ENCODE assay signal across 22 cellular contexts in genomic region chr11:126420730-126421083, GRCh38.
DNase-seq lines count a peak whose midpoint lies in the region; ATAC-seq and TF ChIP-seq lines count a peak whose summit lies in the region.
"Had no signal": no experiment of that assay in that cellular context is flagged by ENCODE, and none has a peak within 500 bp of the region (broad histone marks: within the 10 kb centered on the region; RNA-seq: fewer than 3 reads in every experiment).

No MANE protein-coding gene starts in this region.

- WGBS in esophagus squamous epithelium, 2 donors: 34 to 43% methylated on average over 3 of the region's 3 CpGs
- 18 to 40% (median 25%) methylated on average over 3 of the region's 3 CpGs for WGBS in spleen, 5 donors

- H2AFZ ChIP-seq in MM.1S (ENCODE audit: low read length) (no peak overlapping the region), osteoblast (ENCODE audit: low read length) (no peak overlapping the region)
- H2AFZ ChIP-seq: parathyroid adenoma had no signal

- H4K20me1 ChIP-seq in DOHH2 (ENCODE audit: control insufficient read depth, insufficient read depth, low read depth, low read length): no peaks in the 10 kb centered on the region
- H4K20me1 ChIP-seq in MM.1S (ENCODE audit: insufficient read depth, low read length): no peaks in the 10 kb centered on the region
- no peaks in the 10 kb centered on the region for H4K20me1 ChIP-seq in osteoblast (ENCODE audit: insufficient read depth, low read length)

- DNase-seq in MM.1S: no peak
- no peak for DNase-seq in esophagus squamous epithelium (lab: John Stamatoyannopoulos, UW)
- no peak for DNase-seq in spleen
- no peak for DNase-seq in osteoblast (ENCODE audit: insufficient read length, low spot score, missing footprints)
- DNase-seq in CD8-positive, alpha-beta T cell: no peak
- DNase-seq: activated CD4-positive, alpha-beta T cell treated with anti-CD3 and anti-CD28 coated beads, Interleukin-2, amount 10 ng/mL, durations not matched to agents 24 days and 14 days; activated CD8-positive, alpha-beta memory T cell treated with anti-CD3 and anti-CD28 coated beads, Interleukin-2, amount 50 U/mL, for 4 hours; activated effector memory CD4-positive, alpha-beta T cell treated with Interleukin-2 at 50 U/mL for 16 hours; brain microvascular endothelial cell; DMS79; hippocampal formation; NCI-H526; stimulated activated CD4-positive, alpha-beta T cell treated with anti-CD3 and anti-CD28 coated beads, Interleukin-1b, Interleukin-23, amount 100 ng/mL, for 48 hours; stimulated activated naive CD8-positive, alpha-beta T cell treated with anti-CD3 and anti-CD28 coated beads, Interleukin-15, Interleukin-2, amounts not matched to agents 100 U/mL and 50 U/mL, for 24 hours; SW 1271 had no signal

- ATAC-seq in HG03135 (IDR thresholded peaks at IDR 0.05; ENCODE audit: unreplicated experiment): no peak
- no peak for ATAC-seq in CD8-positive, alpha-beta T cell
- ATAC-seq: stimulated activated naive CD8-positive, alpha-beta T cell treated with anti-CD3 and anti-CD28 coated beads, Interleukin-15, Interleukin-2, amounts not matched to agents 100 U/mL and 50 U/mL, for 24 hours had no signal

- peak overlapping the region; percentile 39 for H3K4me3 ChIP-seq in DOHH2 (ENCODE audit: low read length)
- H3K4me3 ChIP-seq in MM.1S (ENCODE audit: low read length): no peak overlapping the region
- no peak overlapping the region for H3K4me3 ChIP-seq in esophagus squamous epithelium
- H3K4me3 ChIP-seq in spleen: no peak overlapping the region
- H3K4me3 ChIP-seq in osteoblast (ENCODE audit: insufficient read depth, low read length): no peak overlapping the region
- H3K4me3 ChIP-seq in CD8-positive, alpha-beta T cell (ENCODE audit: low read depth, low read length): no peak overlapping the region
- H3K4me3 ChIP-seq: coronary artery, HAP-1 had no signal

- no peaks in the 10 kb centered on the region for H3K27me3 ChIP-seq in DOHH2 (ENCODE audit: control insufficient read depth, low read length)
- H3K27me3 ChIP-seq in MM.1S (replicated peaks; ENCODE audit: insufficient read depth, low read length): peaks cover 21% of the 10 kb centered on the region
- H3K27me3 ChIP-seq in esophagus squamous epithelium: peaks cover 0 to 15% (median 0%) of the 10 kb centered on the region in 4 donors
- H3K27me3 ChIP-seq in spleen (replicated peaks in 1 of 7): peaks cover 0 to 6% (median 0%) of the 10 kb centered on the region in 7 donors
- no peaks in the 10 kb centered on the region for H3K27me3 ChIP-seq in osteoblast (ENCODE audit: insufficient read depth, low read length)
- no peaks in the 10 kb centered on the region for H3K27me3 ChIP-seq in CD8-positive, alpha-beta T cell (ENCODE audit: insufficient read depth, low read length)
- H3K27me3 ChIP-seq: brain microvascular endothelial cell had no signal

- H3K36me3 Mint-ChIP-seq in CD8-positive, alpha-beta T cell: no peaks in the 10 kb centered on the region
- H3K36me3 Mint-ChIP-seq: naive B cell had no signal

- peaks cover 12% of the 10 kb centered on the region for H3K4me1 Mint-ChIP-seq in CD8-positive, alpha-beta T cell (ENCODE audit: low read depth)

- POLR2A ChIA-PET in CD8-positive, alpha-beta T cell (lab: Charles Lee): no interaction called here

- CTCF ChIA-PET in CD8-positive, alpha-beta T cell (lab: Charles Lee): interaction anchor here (1.7 to 3.6 kb wide), 2 partner anchors 60 to 110 kb away, joined by 4 to 13 read pairs; no protein-coding TSS in a partner anchor

- peaks cover 3% of the 10 kb centered on the region for H3K27me3 Mint-ChIP-seq in CD8-positive, alpha-beta T cell (ENCODE audit: low read depth)
- H3K27me3 Mint-ChIP-seq: type B pancreatic cell had no signal

- no peak for TF ChIP-seq CTCF in DOHH2 (IDR thresholded peaks at IDR 0.05; ENCODE audit: low read depth, low read length, poor library complexity, severe bottlenecking)
- no peak for TF ChIP-seq CTCF in MM.1S (IDR thresholded peaks at IDR 0.05; ENCODE audit: low read length)
- no peak for TF ChIP-seq CTCF in esophagus squamous epithelium (IDR thresholded peaks at IDR 0.05)
- TF ChIP-seq CTCF in spleen (IDR thresholded peaks at IDR 0.05 in 8 of 11, conservative IDR thresholded peaks at IDR 0.05 in 3 of 11): no peak
- no peak for TF ChIP-seq CTCF in osteoblast (IDR thresholded peaks at IDR 0.05; ENCODE audit: extremely low read depth, low read depth, low read length)
- TF ChIP-seq CTCF in CD8-positive, alpha-beta T cell (IDR thresholded peaks at IDR 0.05): no peak

- no peak overlapping the region for H3K9ac ChIP-seq in MM.1S (ENCODE audit: low read length)
- H3K9ac ChIP-seq: parathyroid adenoma had no signal

- H3K36me3 ChIP-seq in DOHH2 (ENCODE audit: control insufficient read depth, low read length) (no peaks in the 10 kb centered on the region), MM.1S (replicated peaks; ENCODE audit: insufficient read depth, low read length) (no peaks in the 10 kb centered on the region), esophagus squamous epithelium (no peaks in the 10 kb centered on the region), spleen (peaks cover 0 to under 1% (median 0%) of the 10 kb centered on the region in 6 donors), osteoblast (ENCODE audit: insufficient read depth, low read length) (peaks cover 5% of the 10 kb centered on the region)
- no peaks in the 10 kb centered on the region for H3K36me3 ChIP-seq in CD8-positive, alpha-beta T cell (ENCODE audit: insufficient read depth, low read length)
- H3K36me3 ChIP-seq: brain microvascular endothelial cell, HAP-1 had no signal

- H3K9me3 Mint-ChIP-seq in CD8-positive, alpha-beta T cell: no peaks in the 10 kb centered on the region
- H3K9me3 Mint-ChIP-seq: activated CD4-positive, alpha-beta T cell treated with anti-CD3 and anti-CD28 coated beads, Interleukin-2, amount 10 ng/mL, durations not matched to agents 24 days and 14 days; naive B cell; type B pancreatic cell had no signal

- H3K4me3 Mint-ChIP-seq in CD8-positive, alpha-beta T cell: no peak overlapping the region
- H3K4me3 Mint-ChIP-seq: activated CD4-positive, alpha-beta T cell treated with anti-CD3 and anti-CD28 coated beads, Interleukin-2, amount 10 ng/mL, durations not matched to agents 24 days and 14 days; type B pancreatic cell had no signal

- H3K27ac ChIP-seq in DOHH2 (ENCODE audit: low read depth, low read length) (peak overlapping the region; percentile 43), MM.1S (ENCODE audit: low read length) (no peak overlapping the region), esophagus squamous epithelium (peak overlapping the region in 3 of 4 donors; percentile 38 to 45 (median 44)), spleen (peak overlapping the region in 7 of 8 donors; percentile 73 to 83 (median 79)), osteoblast (ENCODE audit: low read depth, low read length) (no peak overlapping the region)
- no peak overlapping the region for H3K27ac ChIP-seq in CD8-positive, alpha-beta T cell (ENCODE audit: low read depth, low read length)

- no peaks in the 10 kb centered on the region for H3K9me3 ChIP-seq in DOHH2 (ENCODE audit: control insufficient read depth, insufficient read depth, low read length)
- H3K9me3 ChIP-seq in MM.1S (replicated peaks; ENCODE audit: insufficient read depth, low read length): no peaks in the 10 kb centered on the region
- no peaks in the 10 kb centered on the region for H3K9me3 ChIP-seq in esophagus squamous epithelium
- no peaks in the 10 kb centered on the region for H3K9me3 ChIP-seq in spleen
- H3K9me3 ChIP-seq in osteoblast (ENCODE audit: low read depth, low read length): no peaks in the 10 kb centered on the region
- H3K9me3 ChIP-seq in CD8-positive, alpha-beta T cell (ENCODE audit: low read length): no peaks in the 10 kb centered on the region
- H3K9me3 ChIP-seq: HAP-1 had no signal

- H3K4me1 ChIP-seq in DOHH2 (ENCODE audit: control insufficient read depth, low read length) (peaks cover 33% of the 10 kb centered on the region), MM.1S (ENCODE audit: low read length) (peaks cover 14% of the 10 kb centered on the region), esophagus squamous epithelium (peaks cover 15 to 54% (median 16%) of the 10 kb centered on the region in 3 donors), spleen (peaks cover 24 to 95% (median 64%) of the 10 kb centered on the region in 6 donors), osteoblast (ENCODE audit: insufficient read depth, low read length) (peaks cover 8% of the 10 kb centered on the region)
- peaks cover 7% of the 10 kb centered on the region for H3K4me1 ChIP-seq in CD8-positive, alpha-beta T cell (ENCODE audit: insufficient read depth, low read length)
- H3K4me1 ChIP-seq: HAP-1, parathyroid adenoma had no signal

- H3K4me2 ChIP-seq in DOHH2 (ENCODE audit: low read length) (peak overlapping the region; percentile 64), MM.1S (ENCODE audit: low read depth, low read length) (peak overlapping the region; percentile 3; the same call in 1 of the 2 replicates), osteoblast (ENCODE audit: insufficient read depth, low read length) (no peak overlapping the region)

- no peaks in the 10 kb centered on the region for H3K79me2 ChIP-seq in DOHH2 (ENCODE audit: control insufficient read depth, low read length)
- H3K79me2 ChIP-seq in MM.1S (ENCODE audit: low read length): no peaks in the 10 kb centered on the region
- no peaks in the 10 kb centered on the region for H3K79me2 ChIP-seq in osteoblast (ENCODE audit: insufficient read depth, low read length)
- H3K79me2 ChIP-seq: parathyroid adenoma had no signal

- H3F3A ChIP-seq in DOHH2 (ENCODE audit: control insufficient read depth, insufficient read depth) (peaks cover 3% of the 10 kb centered on the region; the same call in 1 of the 2 replicates), MM.1S (ENCODE audit: insufficient read depth, low read length) (0 out of 2 replicates have a peak, but pooled peaks cover 6% of the 10 kb centered on the region)

- TF ChIP-seq POLR2A in esophagus squamous epithelium (IDR thresholded peaks at IDR 0.05) (no peak), spleen (IDR thresholded peaks at IDR 0.05) (no peak)

- no peak overlapping the region for H3K27ac Mint-ChIP-seq in CD8-positive, alpha-beta T cell
- H3K27ac Mint-ChIP-seq: activated CD4-positive, alpha-beta T cell treated with anti-CD3 and anti-CD28 coated beads, Interleukin-2, amount 10 ng/mL, durations not matched to agents 24 days and 14 days; type B pancreatic cell had no signal

- intact Hi-C loops in esophagus squamous epithelium (cut with DNase I): no loop called here
- intact Hi-C loops in spleen (cut with DNase I; ENCODE audit: low total_unique reads): loop anchor here (10.0 kb wide), 1 partner anchor 96 kb away; no protein-coding TSS in a partner anchor
- intact Hi-C loops in CD8-positive, alpha-beta T cell (cut with DNase I, micrococcal nuclease): loop anchor here in 1 of 2 experiments (10.0 kb wide), 1 partner anchor 64 kb away; no protein-coding TSS in a partner anchor

- H3K9me2 ChIP-seq in DOHH2 (replicated peaks; ENCODE audit: control insufficient read depth, low read length) (no peaks in the 10 kb centered on the region), MM.1S (replicated peaks; ENCODE audit: insufficient read depth, low read length) (no peaks in the 10 kb centered on the region)

Comparison
In these comparisons a context has a peak if more than half of its experiments do, and no peak if none do; other contexts are left out.
1. H3K27ac ChIP-seq: peak in DOHH2 (single experiment), esophagus squamous epithelium (3 of 4) and spleen (7 of 8); none in MM.1S (single experiment), osteoblast (single experiment) and CD8-positive, alpha-beta T cell (single experiment).